Comparison of ENCODE assay signal across 8 cellular contexts in the genomic region with DNA sequence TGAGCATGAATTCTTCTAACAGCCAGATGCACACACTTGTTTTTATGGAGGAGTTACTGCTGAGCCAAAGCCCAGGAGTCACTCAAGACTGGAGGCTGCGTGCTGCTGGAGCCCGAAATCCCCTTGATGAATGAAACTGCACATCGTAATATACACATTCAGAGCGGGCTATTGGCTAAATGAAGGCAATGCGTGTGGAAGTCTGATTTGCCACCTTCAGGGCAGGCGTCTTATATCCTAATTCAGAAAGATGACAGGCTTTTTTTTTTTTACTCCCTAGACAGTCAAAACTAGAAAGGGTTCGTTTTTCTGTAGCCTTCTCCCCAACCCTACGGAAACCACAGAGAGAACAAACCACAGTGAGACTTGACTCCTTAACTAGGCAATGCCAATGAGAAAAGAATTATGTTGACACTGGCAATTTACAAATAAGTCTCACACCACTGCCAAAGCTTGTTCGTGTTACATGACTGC.
DNase-seq lines count a peak whose midpoint lies in the region; ATAC-seq and FAIRE-seq lines count a peak whose summit lies in the region.

No MANE protein-coding gene starts in this region.

- no peaks in the 10 kb centered on the region for H3K36me3 ChIP-seq in esophagus (ENCODE audit: control insufficient read depth in 2 of 2, insufficient read depth in 2 of 2, low read length in 1 of 2)

- ATAC-seq in GM21529 (IDR thresholded peaks at IDR 0.05; ENCODE audit: unreplicated experiment): peak; percentile 76

- peak overlapping the region in 1 of 2 donors; percentile 45 for H3K4me3 ChIP-seq in esophagus (ENCODE audit: low read depth in 1 of 2, low read length in 2 of 2)

- no peaks in the 10 kb centered on the region for H3K27me3 ChIP-seq in esophagus (ENCODE audit: control insufficient read depth in 1 of 2, insufficient read depth in 2 of 2, low read length in 2 of 2)

- no peaks in the 10 kb centered on the region for H3K9me3 ChIP-seq in esophagus (ENCODE audit: control insufficient read depth in 2 of 2, insufficient read depth in 1 of 2, low read depth in 1 of 2, low read length in 1 of 2)

- FAIRE-seq in G401.6 (lab: Jason Lieb, UNC): peak; percentile 80

- DNase-seq in KBM-7 (peak; percentile 96), HuH-7.5 (ENCODE audit: low spot score) (no peak), globus pallidus (ENCODE audit: low spot score) (no peak)
- peak; percentile 85 for DNase-seq in activated CD4-positive, alpha-beta T cell treated with anti-CD3 and anti-CD28 coated beads for 48 hours
- peak; percentile 62 to 76 (median 70) for DNase-seq in stimulated activated CD4-positive, alpha-beta T cell treated with anti-CD3 and anti-CD28 coated beads, TNF-alpha, amount 100 ng/mL, for 24 hours (ENCODE audit: low read depth in 3 of 3)

- in situ Hi-C loops in KBM-7 (cut with MboI; ENCODE audit: low pct_unique_long_range_greater_than_20kb, low sequenced_read_pairs): no loop called here

- peak overlapping the region; percentile 54 to 75 for H3K27ac ChIP-seq in esophagus (ENCODE audit: low read depth in 2 of 2, low read length in 1 of 2)

- 46 to 60% methylated on average over 9 of the region's 9 CpGs for WGBS in esophagus, 2 donors

- no peaks in the 10 kb centered on the region for H3K4me1 ChIP-seq in esophagus (ENCODE audit: control insufficient read depth in 2 of 2, insufficient read depth in 2 of 2, low read length in 1 of 2)

Comparison
In these comparisons a context has a peak if more than half of its experiments do, and no peak if none do; other contexts are left out.
1. DNase-seq: peak in KBM-7 (single experiment), activated CD4-positive, alpha-beta T cell treated with anti-CD3 and anti-CD28 coated beads for 48 hours (single experiment) and stimulated activated CD4-positive, alpha-beta T cell treated with anti-CD3 and anti-CD28 coated beads, TNF-alpha, amount 100 ng/mL, for 24 hours (3 of 3); none in HuH-7.5 (single experiment) and globus pallidus (single experiment).